Comparison of ENCODE assay signal across 1 cellular context in genomic region chr6:34237722-34238506, GRCh38.
TF ChIP-seq lines count a peak whose summit lies in the region.

No MANE protein-coding gene starts in this region.

TF ChIP-seq in HEK293, 187 proteins besides CTCF, POLR2A, EP300 and RAD21 (continued from another document and continues in another):
- TF ChIP-seq ZBTB11 (tag by site-specific recombination; conservative IDR thresholded peaks at IDR 0.05; ENCODE audit: low read depth), result peak; percentile 48; the same call in 1 of the 2 replicates
- 0 out of 2 replicates have a peak, but pooled peaks have one; percentile 42 for TF ChIP-seq ZNF324 (tag by site-specific recombination; IDR thresholded peaks at IDR 0.05)
- no peak for TF ChIP-seq ZNF148 (tag by site-specific recombination; IDR thresholded peaks at IDR 0.05; ENCODE audit: borderline replicate concordance)
- no peak for TF ChIP-seq ZNF624 (tag by site-specific recombination; IDR thresholded peaks at IDR 0.05)
- TF ChIP-seq ZNF521 (tag by site-specific recombination; IDR thresholded peaks at IDR 0.05), result no peak
- TF ChIP-seq ZBTB48 (tag by site-specific recombination; IDR thresholded peaks at IDR 0.05), result no peak
- TF ChIP-seq PRDM2 (tag by site-specific recombination; IDR thresholded peaks at IDR 0.05; ENCODE audit: borderline replicate concordance), result no peak
- TF ChIP-seq ZBTB20 (tag by site-specific recombination; IDR thresholded peaks at IDR 0.05), result peak; percentile 23; the same call in 1 of the 2 replicates
- TF ChIP-seq ZNF747 (tag by site-specific recombination; IDR thresholded peaks at IDR 0.05), result no peak
- no peak for TF ChIP-seq OVOL3 (tag by site-specific recombination; IDR thresholded peaks at IDR 0.05)
- no peak for TF ChIP-seq ZNF658 (tag by site-specific recombination; IDR thresholded peaks at IDR 0.05)
- TF ChIP-seq ZNF558 (tag by site-specific recombination; IDR thresholded peaks at IDR 0.05), result no peak
- TF ChIP-seq, protein P1, sequence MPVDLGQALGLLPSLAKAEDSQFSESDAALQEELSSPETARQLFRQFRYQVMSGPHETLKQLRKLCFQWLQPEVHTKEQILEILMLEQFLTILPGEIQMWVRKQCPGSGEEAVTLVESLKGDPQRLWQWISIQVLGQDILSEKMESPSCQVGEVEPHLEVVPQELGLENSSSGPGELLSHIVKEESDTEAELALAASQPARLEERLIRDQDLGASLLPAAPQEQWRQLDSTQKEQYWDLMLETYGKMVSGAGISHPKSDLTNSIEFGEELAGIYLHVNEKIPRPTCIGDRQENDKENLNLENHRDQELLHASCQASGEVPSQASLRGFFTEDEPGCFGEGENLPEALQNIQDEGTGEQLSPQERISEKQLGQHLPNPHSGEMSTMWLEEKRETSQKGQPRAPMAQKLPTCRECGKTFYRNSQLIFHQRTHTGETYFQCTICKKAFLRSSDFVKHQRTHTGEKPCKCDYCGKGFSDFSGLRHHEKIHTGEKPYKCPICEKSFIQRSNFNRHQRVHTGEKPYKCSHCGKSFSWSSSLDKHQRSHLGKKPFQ (tag by site-specific recombination; IDR thresholded peaks at IDR 0.05), result no peak
- TF ChIP-seq ZXDB (tag by site-specific recombination; IDR thresholded peaks at IDR 0.05), result 0 out of 2 replicates have a peak, but pooled peaks have one; percentile 46
- no peak for TF ChIP-seq ZNF202 (tag by site-specific recombination; IDR thresholded peaks at IDR 0.05; ENCODE audit: borderline replicate concordance)
- no peak for TF ChIP-seq GFI1B (tag by site-specific recombination; IDR thresholded peaks at IDR 0.05)
- no peak for TF ChIP-seq ZNF530 (tag by site-specific recombination; IDR thresholded peaks at IDR 0.05; ENCODE audit: low read depth)
- peak; percentile 85; the same call in 1 of the 2 replicates for TF ChIP-seq ZNF768 (tag by site-specific recombination; IDR thresholded peaks at IDR 0.05)
- TF ChIP-seq ZNF416 (tag by site-specific recombination; IDR thresholded peaks at IDR 0.05), result no peak
- TF ChIP-seq ZNF48 (tag by site-specific recombination; IDR thresholded peaks at IDR 0.05), result no peak
- TF ChIP-seq ZNF792 (tag by site-specific recombination; IDR thresholded peaks at IDR 0.05), result no peak
- TF ChIP-seq ZNF239 (tag by site-specific recombination; IDR thresholded peaks at IDR 0.05), result no peak
- peak; percentile 58 for TF ChIP-seq ZNF660 (tag by site-specific recombination; IDR thresholded peaks at IDR 0.05)
- TF ChIP-seq, protein P2, sequence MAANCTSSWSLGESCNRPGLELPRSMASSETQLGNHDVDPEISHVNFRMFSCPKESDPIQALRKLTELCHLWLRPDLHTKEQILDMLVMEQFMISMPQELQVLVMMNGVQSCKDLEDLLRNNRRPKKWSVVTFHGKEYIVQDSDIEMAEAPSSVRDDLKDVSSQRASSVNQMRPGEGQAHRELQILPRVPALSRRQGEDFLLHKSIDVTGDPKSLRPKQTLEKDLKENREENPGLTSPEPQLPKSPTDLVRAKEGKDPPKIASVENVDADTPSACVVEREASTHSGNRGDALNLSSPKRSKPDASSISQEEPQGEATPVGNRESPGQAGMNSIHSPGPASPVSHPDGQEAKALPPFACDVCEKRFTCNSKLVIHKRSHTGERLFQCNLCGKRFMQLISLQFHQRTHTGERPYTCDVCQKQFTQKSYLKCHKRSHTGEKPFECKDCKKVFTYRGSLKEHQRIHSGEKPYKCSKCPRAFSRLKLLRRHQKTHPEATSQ (tag by site-specific recombination; IDR thresholded peaks at IDR 0.05), result no peak
- no peak for TF ChIP-seq ZNF169 (tag by site-specific recombination; IDR thresholded peaks at IDR 0.05)
- TF ChIP-seq GLIS1 (tag by site-specific recombination; IDR thresholded peaks at IDR 0.05), result no peak
- TF ChIP-seq KLF8 (tag by site-specific recombination; IDR thresholded peaks at IDR 0.05), result peak; percentile 39; the same call in 1 of the 2 replicates
- no peak for TF ChIP-seq ZBTB49 (tag by site-specific recombination; IDR thresholded peaks at IDR 0.05; ENCODE audit: low read depth)
- TF ChIP-seq ZNF514 (tag by site-specific recombination; IDR thresholded peaks at IDR 0.05), result no peak
- no peak for TF ChIP-seq ZNF654 (tag by site-specific recombination; IDR thresholded peaks at IDR 0.05; ENCODE audit: low read depth)
- peak; percentile 48; the same call in 1 of the 2 replicates for TF ChIP-seq KLF10 (tag by site-specific recombination; IDR thresholded peaks at IDR 0.05)
- TF ChIP-seq ZFHX2 (tag by site-specific recombination; conservative IDR thresholded peaks at IDR 0.05), result peak; percentile 57; the same call in 1 of the 2 replicates
- no peak for TF ChIP-seq ZNF670 (tag by site-specific recombination; IDR thresholded peaks at IDR 0.05; ENCODE audit: low read depth)
- no peak for TF ChIP-seq ZNF354C (tag by site-specific recombination; IDR thresholded peaks at IDR 0.05; ENCODE audit: borderline replicate concordance, low read depth)
- no peak for TF ChIP-seq ZNF404 (tag by site-specific recombination; IDR thresholded peaks at IDR 0.05)
- no peak for TF ChIP-seq ZNF518A (tag by site-specific recombination; conservative IDR thresholded peaks at IDR 0.05; ENCODE audit: low read depth)
- TF ChIP-seq BCL11A (tag by site-specific recombination; IDR thresholded peaks at IDR 0.05; ENCODE audit: low read depth), result no peak
- TF ChIP-seq ZNF2 (tag by site-specific recombination; IDR thresholded peaks at IDR 0.05), result no peak
